In genomic region chr10:93403152-93403551, GRCh38 we compare ENCODE assay signal across 16 cellular contexts.
A peak's percentile ranks its signal among the peaks of the same experiment; 100 is the strongest.
DNase-seq lines count a peak whose midpoint lies in the region; ATAC-seq, FAIRE-seq and TF ChIP-seq lines count a peak whose summit lies in the region.
"Had no signal": no experiment of that assay in that cellular context is flagged by ENCODE, and none has a peak within 500 bp of the region (broad histone marks: within the 10 kb centered on the region; RNA-seq: fewer than 3 reads in every experiment).

No MANE protein-coding gene starts in this region.

- H3K4me3 ChIP-seq in HepG2 (replicated peaks in 1 of 3; ENCODE audit: insufficient read depth in 1 of 3, low read depth in 2 of 3, low read length in 3 of 3), result no peak overlapping the region
- no peak overlapping the region for H3K4me3 ChIP-seq in right lobe of liver
- H3K4me3 ChIP-seq: Peyer's patch had no signal

- no peak overlapping the region for H3K4me3 Mint-ChIP-seq in osteocyte (ENCODE audit: unreplicated experiment)
- H3K4me3 Mint-ChIP-seq: B cell; CD8-positive, alpha-beta memory T cell had no signal

- TF ChIP-seq POLR2A in HepG2 (IDR thresholded peaks at IDR 0.05; ENCODE audit: insufficient read depth in 1 of 2, low read depth in 2 of 2, low read length in 2 of 2), result no peak
- no peak for TF ChIP-seq POLR2A in right lobe of liver (IDR thresholded peaks at IDR 0.05)

- no peaks in the 10 kb centered on the region for H3K27me3 Mint-ChIP-seq in osteocyte (ENCODE audit: unreplicated experiment)

- no peaks in the 10 kb centered on the region for H3K79me2 ChIP-seq in HepG2 (ENCODE audit: insufficient read depth, low read length)

- no peak overlapping the region for H3K4me2 ChIP-seq in HepG2 (ENCODE audit: low read depth, low read length)

- no peak for DNase-seq in HepG2 (ENCODE audit: low spot score)
- DNase-seq in right lobe of liver, result no peak
- no peak for DNase-seq in epithelial cell of prostate (ENCODE audit: low read depth, low spot score)
- no peak for DNase-seq in osteocyte (ENCODE audit: extremely low spot score, unreplicated experiment)
- no peak for DNase-seq in superior temporal gyrus (ENCODE audit: extremely low spot score)
- DNase-seq in DMS53 (lab: John Stamatoyannopoulos, UW), result no peak
- DNase-seq in posterior vena cava (ENCODE audit: low spot score), result no peak
- DNase-seq: ACHN; CD8-positive, alpha-beta memory T cell; Karpas-422; NCI-H1930; NCI-H82; Peyer's patch; SIG-M5 had no signal

- no peak for TF ChIP-seq EP300 in HepG2 (IDR thresholded peaks at IDR 0.05; ENCODE audit: low read depth in 2 of 2, low read length in 2 of 2)
- no peak for TF ChIP-seq EP300 in HepG2 (CRISPR knock-in tag; IDR thresholded peaks at IDR 0.05; ENCODE audit: borderline replicate concordance)

- H3K4me1 Mint-ChIP-seq in osteocyte (ENCODE audit: unreplicated experiment), result peaks cover 60% of the 10 kb centered on the region
- H3K4me1 Mint-ChIP-seq: B cell; CD8-positive, alpha-beta memory T cell had no signal

- H3K27me3 ChIP-seq in HepG2 (ENCODE audit: control insufficient read depth in 1 of 2, insufficient read depth in 2 of 2, low read length in 2 of 2) (no peaks in the 10 kb centered on the region; a peak in 1 of 5 replicates), right lobe of liver (no peaks in the 10 kb centered on the region)
- H3K27me3 ChIP-seq: Peyer's patch had no signal

- ATAC-seq in HepG2, result no peak
- no peak for ATAC-seq in right lobe of liver

- H3K9ac ChIP-seq in HepG2 (ENCODE audit: insufficient read depth, low read depth, low read length), result no peak overlapping the region

- POLR2A ChIA-PET in HepG2 (lab: Yijun Ruan, JAX), result no interaction called here

- no peak for TF ChIP-seq RAD21 in HepG2 (CRISPR knock-in tag; IDR thresholded peaks at IDR 0.05)

- peak overlapping the region; percentile 81 for H3K27ac Mint-ChIP-seq in osteocyte (ENCODE audit: unreplicated experiment)
- H3K27ac Mint-ChIP-seq: B cell; CD8-positive, alpha-beta memory T cell had no signal

- no peak overlapping the region for H3K27ac ChIP-seq in HepG2 (ENCODE audit: extremely low read length, insufficient read depth, low read length)
- H3K27ac ChIP-seq in right lobe of liver, result no peak overlapping the region
- H3K27ac ChIP-seq in epithelial cell of prostate, result peak overlapping the region; percentile 47
- H3K27ac ChIP-seq: Peyer's patch had no signal

- H3K36me3 Mint-ChIP-seq in osteocyte (ENCODE audit: unreplicated experiment), result peaks cover 66% of the 10 kb centered on the region
- H3K36me3 Mint-ChIP-seq: CD8-positive, alpha-beta memory T cell had no signal

- H3K36me3 ChIP-seq in HepG2 (replicated peaks in 1 of 2; ENCODE audit: control insufficient read depth in 1 of 2, insufficient read depth in 2 of 2, low read length in 2 of 2), result no peaks in the 10 kb centered on the region
- no peaks in the 10 kb centered on the region for H3K36me3 ChIP-seq in right lobe of liver

- no peak for TF ChIP-seq CTCF in HepG2 (CRISPR knock-in tag; IDR thresholded peaks at IDR 0.05)
- TF ChIP-seq CTCF in right lobe of liver (IDR thresholded peaks at IDR 0.05), result no peak
- no peak for TF ChIP-seq CTCF in osteocyte (IDR thresholded peaks at IDR 0.05)

- no peaks in the 10 kb centered on the region for H3K9me3 Mint-ChIP-seq in osteocyte (ENCODE audit: unreplicated experiment)
- H3K9me3 Mint-ChIP-seq: CD8-positive, alpha-beta memory T cell had no signal

- no TSS peak for BruUV-seq in HepG2 (replicated peaks; lab: Mats Ljungman, UMichigan)

- no peaks in the 10 kb centered on the region for H3K9me3 ChIP-seq in HepG2 (ENCODE audit: low read length)
- H3K9me3 ChIP-seq in right lobe of liver, result no peaks in the 10 kb centered on the region
- H3K9me3 ChIP-seq: Peyer's patch had no signal

- H3K4me1 ChIP-seq in HepG2 (ENCODE audit: insufficient read depth, low read length) (no peaks in the 10 kb centered on the region), right lobe of liver (no peaks in the 10 kb centered on the region)
- H3K4me1 ChIP-seq: Peyer's patch had no signal

- in situ Hi-C loops in HepG2 (cut with HindIII; ENCODE audit: extremely low pct_ligation_motif_present, low pct_unique_long_range_greater_than_20kb), result no loop called here

- intact Hi-C loops in HepG2 (cut with micrococcal nuclease; ENCODE audit: unreplicated experiment), result no loop called here
- intact Hi-C loops in right lobe of liver (cut with DNase I), result no loop called here
- intact Hi-C loops in posterior vena cava (cut with DNase I), result no loop called here

- H4K20me1 ChIP-seq in HepG2 (ENCODE audit: insufficient read depth, low read length), result no peaks in the 10 kb centered on the region

- CTCF ChIA-PET in HepG2 (lab: Yijun Ruan, JAX; ENCODE audit: low intra/inter-chr PET ratio, low total read pairs), result no interaction called here

- no peak for FAIRE-seq in HepG2 (lab: Jason Lieb, UNC)
- FAIRE-seq: H54 had no signal

- H2AFZ ChIP-seq in HepG2 (ENCODE audit: low read length), result no peak overlapping the region

TF ChIP-seq in HepG2, 621 proteins besides CTCF, POLR2A, EP300 and RAD21:
- TF ChIP-seq ZNF629 (CRISPR knock-in tag; conservative IDR thresholded peaks at IDR 0.05), result peak; percentile 48; the same call in 1 of the 2 replicates
- no peak for TF ChIP-seq ZNF678 (CRISPR knock-in tag; IDR thresholded peaks at IDR 0.05)
TF ChIP-seq in HepG2: peak in this region for 1.
